In genomic region chr1:223417444-223417843, GRCh38 we compare ENCODE assay signal across 19 cellular contexts. TPM values are rescaled to one million over a fixed set of nuclear protein-coding genes. Genes with fewer than 3 reads are reported as not detected.
DNase-seq lines count a peak whose midpoint lies in the region; ATAC-seq, FAIRE-seq and TF ChIP-seq lines count a peak whose summit lies in the region.
"Had no signal": no experiment of that assay in that cellular context is flagged by ENCODE, and none has a peak within 500 bp of the region (broad histone marks: within the 10 kb centered on the region; RNA-seq: fewer than 3 reads in every experiment).

No MANE protein-coding gene starts in this region.

- peaks cover 12% of the 10 kb centered on the region for H3K36me3 Mint-ChIP-seq in Caco-2 (ENCODE audit: insufficient read depth, unreplicated experiment)
- no peaks in the 10 kb centered on the region for H3K36me3 Mint-ChIP-seq in T-helper 17 cell (ENCODE audit: low read depth)
- H3K36me3 Mint-ChIP-seq: CD8-positive, alpha-beta memory T cell had no signal

- ATAC-seq in pancreas: peak in 3 of 4 donors; percentile 11 to 48 (median 19)
- ATAC-seq in T-helper 17 cell: no peak
- no peak for ATAC-seq in HG02623 (IDR thresholded peaks at IDR 0.05; ENCODE audit: unreplicated experiment)

- H3K4me3 Mint-ChIP-seq in Caco-2 (ENCODE audit: unreplicated experiment): no peak overlapping the region
- H3K4me3 Mint-ChIP-seq in T-helper 17 cell: no peak overlapping the region
- H3K4me3 Mint-ChIP-seq: CD8-positive, alpha-beta memory T cell had no signal

- TF ChIP-seq CTCF in Caco-2 (IDR thresholded peaks at IDR 0.05; ENCODE audit: insufficient read depth in 1 of 2, low read depth in 1 of 2, low read length in 1 of 2, severe bottlenecking in 1 of 2, unreplicated experiment in 1 of 2) (no peak), astrocyte of the cerebellum (IDR thresholded peaks at IDR 0.05; ENCODE audit: low read depth, low read length, missing control alignments) (no peak), pancreas (IDR thresholded peaks at IDR 0.05) (no peak)

- peak in 1 of 2 experiments; percentile 35 for DNase-seq in Caco-2
- DNase-seq in astrocyte of the cerebellum (ENCODE audit: low read depth): peak; percentile 80
- DNase-seq in kidney glomerular epithelial cell (lab: John Stamatoyannopoulos, UW): peak; percentile 93
- no peak for DNase-seq in pancreas
- no peak for DNase-seq in T-helper 17 cell
- no peak for DNase-seq in AG08395 (ENCODE audit: low spot score)
- DNase-seq in posterior cingulate gyrus: no peak
- DNase-seq: BE2C; CD8-positive, alpha-beta memory T cell; DMS153; EL; IMR-90; NCI-H1417; NCI-H2029 treated with DMSO at 0.1 percent for 48 hours; NCI-H510A treated with DMSO at 0.1 percent for 48 hours had no signal

- peaks cover 11% of the 10 kb centered on the region for H3K9me3 Mint-ChIP-seq in Caco-2 (ENCODE audit: unreplicated experiment)
- H3K9me3 Mint-ChIP-seq: CD8-positive, alpha-beta memory T cell had no signal

- peaks cover 45% of the 10 kb centered on the region for H3K4me1 ChIP-seq in Caco-2
- H3K4me1 ChIP-seq in pancreas: peaks cover 12 to 33% (median 32%) of the 10 kb centered on the region in 3 donors
- H3K4me1 ChIP-seq: BE2C had no signal

- peaks cover 5% of the 10 kb centered on the region; the same call in 1 of the 2 replicates for H3K9me3 ChIP-seq in Caco-2
- no peaks in the 10 kb centered on the region for H3K9me3 ChIP-seq in pancreas
- H3K9me3 ChIP-seq in T-helper 17 cell (ENCODE audit: control insufficient read depth, low read length, poor library complexity, severe bottlenecking): no peaks in the 10 kb centered on the region
- H3K9me3 ChIP-seq: BE2C had no signal

- in situ Hi-C loops in astrocyte of the cerebellum (cut with HindIII; ENCODE audit: low sequenced_read_pairs): no loop called here

- H3K4me1 Mint-ChIP-seq in Caco-2 (ENCODE audit: low read depth, unreplicated experiment) (peaks cover 22% of the 10 kb centered on the region), T-helper 17 cell (peaks cover 2% of the 10 kb centered on the region)
- H3K4me1 Mint-ChIP-seq: CD8-positive, alpha-beta memory T cell had no signal

- H3K27me3 Mint-ChIP-seq in Caco-2 (ENCODE audit: insufficient read depth, unreplicated experiment) (no peaks in the 10 kb centered on the region), T-helper 17 cell (peaks cover 5% of the 10 kb centered on the region)

- H3K27ac ChIP-seq in pancreas: no peak overlapping the region

- no peak for FAIRE-seq in pancreas (lab: Jason Lieb, UNC)
- FAIRE-seq: A204.1 had no signal

- POLR2A ChIA-PET in Caco-2 (lab: Charles Lee): no interaction called here

- intact Hi-C loops in Caco-2 (cut with micrococcal nuclease; ENCODE audit: unreplicated experiment): no loop called here
- intact Hi-C loops in pancreas (cut with DNase I): no loop called here
- intact Hi-C loops in posterior cingulate gyrus (cut with DNase I): no loop called here

- WGBS in pancreas, 2 donors: 49 to 50% methylated on average over 2 of the region's 2 CpGs

- peak overlapping the region; percentile 78 for H3K27ac Mint-ChIP-seq in Caco-2 (ENCODE audit: unreplicated experiment)
- no peak overlapping the region for H3K27ac Mint-ChIP-seq in T-helper 17 cell
- H3K27ac Mint-ChIP-seq: CD8-positive, alpha-beta memory T cell had no signal

- H3K27me3 ChIP-seq in Caco-2 (replicated peaks; ENCODE audit: control insufficient read depth, insufficient read depth, low read length) (no peaks in the 10 kb centered on the region), pancreas (no peaks in the 10 kb centered on the region)

- H3K4me3 ChIP-seq in Caco-2 (ENCODE audit: low read depth, low read length) (no peak overlapping the region), astrocyte of the cerebellum (ENCODE audit: low read depth, low read length) (no peak overlapping the region), pancreas (no peak overlapping the region)

- CTCF ChIA-PET in Caco-2 (lab: Charles Lee): interaction anchor here (0.9 to 1.1 kb wide), 3 partner anchors 54 to 284 kb away, joined by 3 to 4 read pairs (median 3); partner anchors contain the start of gene SUSD4

- BruUV-seq in Caco-2 (replicated peaks; lab: Mats Ljungman, UMichigan): no TSS peak

- no peaks in the 10 kb centered on the region for H3K36me3 ChIP-seq in Caco-2 (ENCODE audit: control insufficient read depth, insufficient read depth, low read length)
- no peaks in the 10 kb centered on the region for H3K36me3 ChIP-seq in pancreas
- H3K36me3 ChIP-seq: BE2C had no signal

RNA-seq across cellular contexts. Expression of gene CCDC185, which starts 24.2 kb away (rescaled TPM):
- total RNA-seq in Caco-2 (2022): not detected in 2 replicates
- total RNA-seq in pancreas: not detected
- not detected for polyA plus RNA-seq in pancreas
- total RNA-seq in T-helper 17 cell: not detected
- total RNA-seq: CD8-positive, alpha-beta memory T cell; H4; IMR-90; LHCN-M2 had no signal
- polyA plus RNA-seq: CD8-positive, alpha-beta memory T cell; IMR-90 had no signal

RNA-seq across cellular contexts. Expression of gene SUSD4, which starts 53.5 kb away (rescaled TPM):
- total RNA-seq in Caco-2 (2022): 31.4 and 36.7 TPM in 2 replicates
- 10 to 100 TPM in 2 of 6 donors, 1 to 10 TPM in 4; 4.1 to 13.2 (median 6.0) TPM for total RNA-seq in pancreas
- polyA plus RNA-seq in pancreas: 10 to 100 TPM; 14.2 to 34.6 TPM
- 10 to 100 TPM in 1 of 2 donors, 1 to 10 TPM in 1; 8.8 to 32.6 TPM for total RNA-seq in T-helper 17 cell

Comparison
In these comparisons a context has a peak if more than half of its experiments do, and no peak if none do; other contexts are left out.
1. DNase-seq: peak in astrocyte of the cerebellum (single experiment) and kidney glomerular epithelial cell (single experiment); none in pancreas (0 of 6), T-helper 17 cell (0 of 3), AG08395 (single experiment) and posterior cingulate gyrus (0 of 10).
2. ATAC-seq: peak in pancreas (3 of 4); none in T-helper 17 cell (single experiment) and HG02623 (single experiment).